17 cellular contexts compared by ENCODE assay signal in the genomic region with DNA sequence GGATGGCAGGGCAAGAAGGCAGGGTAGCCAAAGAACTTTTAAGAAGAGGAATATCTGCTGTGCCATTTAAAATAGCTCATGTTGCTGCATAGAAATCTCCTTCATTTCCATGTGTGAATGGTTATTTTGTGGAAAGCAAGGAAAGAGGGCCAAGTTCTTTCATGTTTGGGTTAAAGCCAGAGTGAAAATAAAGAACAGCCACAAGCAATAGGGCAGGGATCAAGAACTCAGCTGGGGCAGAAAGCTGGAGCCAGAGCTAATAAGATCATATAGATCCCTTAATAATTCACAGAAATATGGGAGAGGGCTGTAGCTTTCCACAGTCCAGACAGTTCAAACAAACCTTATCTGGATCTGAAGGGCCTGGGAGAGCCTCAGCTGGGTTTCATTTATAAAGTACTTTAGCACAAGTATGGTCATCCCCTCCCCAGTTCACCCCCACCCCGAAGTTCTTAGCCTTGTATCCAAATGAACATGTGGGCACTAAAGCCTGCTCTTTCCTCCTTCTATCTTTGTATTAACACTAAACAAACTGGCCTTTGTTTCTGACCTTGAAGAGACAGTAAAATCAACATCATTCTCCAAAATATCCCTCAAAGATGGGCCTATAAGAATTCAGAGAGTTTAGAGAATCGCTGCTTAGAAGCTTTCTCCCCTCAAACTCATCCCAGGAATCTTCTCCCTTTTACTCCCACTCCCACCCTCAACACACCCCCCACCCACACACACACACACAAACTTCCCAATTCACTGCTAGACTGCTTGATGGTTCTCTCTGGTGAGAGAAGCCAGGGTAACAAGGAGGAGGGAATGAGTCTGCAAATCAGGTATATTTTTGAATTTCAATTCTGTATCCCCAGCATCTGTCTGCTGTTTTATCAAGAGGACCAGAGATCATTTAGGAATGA. TPM values are rescaled to one million over a fixed set of nuclear protein-coding genes. Genes with fewer than 3 reads are reported as not detected.
A peak's percentile ranks its signal among the peaks of the same experiment; 100 is the strongest.
DNase-seq lines count a peak whose midpoint lies in the region; ATAC-seq and TF ChIP-seq lines count a peak whose summit lies in the region.
"Had no signal": no experiment of that assay in that cellular context is flagged by ENCODE, and none has a peak within 500 bp of the region (broad histone marks: within the 10 kb centered on the region; RNA-seq: fewer than 3 reads in every experiment).

No MANE protein-coding gene starts in this region.

- ATAC-seq in GM18505 (IDR thresholded peaks at IDR 0.05; ENCODE audit: unreplicated experiment): no peak
- ATAC-seq: activated CD8-positive, alpha-beta T cell treated with anti-CD3 and anti-CD28 coated beads, Interleukin-2, amount 10 ng/mL, durations not matched to agents 7 days and 5 days; activated T-cell treated with anti-CD3 and anti-CD28 coated beads, Interleukin-2, amount 50 U/mL, for 4 hours; right lobe of liver; stimulated activated memory B cell treated with anti-CD40 and anti-IgM and Interleukin-4, amounts not matched to agents 10 μg/mL and 1 μg/mL and 100 μg/mL, for 72 hours had no signal

- peaks cover 17% of the 10 kb centered on the region for H3K36me3 Mint-ChIP-seq in HFFc6 (ENCODE audit: low read depth)
- H3K36me3 Mint-ChIP-seq in type B pancreatic cell: no peaks in the 10 kb centered on the region
- H3K36me3 Mint-ChIP-seq: activated naive CD4-positive, alpha-beta T cell treated with anti-CD3 and anti-CD28 coated beads, Interleukin-2, amount 10 ng/mL, durations not matched to agents 7 days and 5 days; stimulated activated memory B cell treated with anti-CD40 and anti-IgM and Interleukin-4, amounts not matched to agents 10 μg/mL and 1 μg/mL and 100 μg/mL, for 72 hours had no signal

- H3K9me3 Mint-ChIP-seq in HFFc6: peaks cover 11% of the 10 kb centered on the region
- H3K9me3 Mint-ChIP-seq in type B pancreatic cell: peaks cover 12% of the 10 kb centered on the region
- H3K9me3 Mint-ChIP-seq: activated naive CD4-positive, alpha-beta T cell treated with anti-CD3 and anti-CD28 coated beads, Interleukin-2, amount 10 ng/mL, durations not matched to agents 7 days and 5 days had no signal

- H3K4me3 Mint-ChIP-seq in HFFc6: no peak overlapping the region; the same call in 1 of the 2 replicates
- peak overlapping the region; percentile 71 for H3K4me3 Mint-ChIP-seq in type B pancreatic cell
- H3K4me3 Mint-ChIP-seq: activated CD8-positive, alpha-beta T cell treated with anti-CD3 and anti-CD28 coated beads, Interleukin-2, amount 10 ng/mL, durations not matched to agents 7 days and 5 days; activated naive CD4-positive, alpha-beta T cell treated with anti-CD3 and anti-CD28 coated beads, Interleukin-2, amount 10 ng/mL, durations not matched to agents 7 days and 5 days; activated T-cell treated with anti-CD3 and anti-CD28 coated beads, Interleukin-2, amount 50 U/mL, for 4 hours; stimulated activated memory B cell treated with anti-CD40 and anti-IgM and Interleukin-4, amounts not matched to agents 10 μg/mL and 1 μg/mL and 100 μg/mL, for 72 hours had no signal

- no peaks in the 10 kb centered on the region for H3K27me3 ChIP-seq in layer of hippocampus (ENCODE audit: control insufficient read depth, insufficient read depth, low read length)
- H3K27me3 ChIP-seq: right lobe of liver had no signal

- H3K27ac Mint-ChIP-seq in HFFc6: peak overlapping the region; percentile 5; the same call in 1 of the 2 replicates
- no peak overlapping the region for H3K27ac Mint-ChIP-seq in type B pancreatic cell
- H3K27ac Mint-ChIP-seq: activated CD8-positive, alpha-beta T cell treated with anti-CD3 and anti-CD28 coated beads, Interleukin-2, amount 10 ng/mL, durations not matched to agents 7 days and 5 days; activated naive CD4-positive, alpha-beta T cell treated with anti-CD3 and anti-CD28 coated beads, Interleukin-2, amount 10 ng/mL, durations not matched to agents 7 days and 5 days; stimulated activated memory B cell treated with anti-CD40 and anti-IgM and Interleukin-4, amounts not matched to agents 10 μg/mL and 1 μg/mL and 100 μg/mL, for 72 hours had no signal

- TF ChIP-seq CTCF in HFFc6 (IDR thresholded peaks at IDR 0.05) (no peak), type B pancreatic cell (conservative IDR thresholded peaks at IDR 0.05) (no peak)

- H3K27ac ChIP-seq in cingulate gyrus (ENCODE audit: low read depth, low read length): peak overlapping the region; percentile 76
- H3K27ac ChIP-seq in layer of hippocampus (ENCODE audit: low read depth, low read length): peak overlapping the region; percentile 71
- H3K27ac ChIP-seq: left ventricle myocardium inferior, right lobe of liver, transverse colon had no signal

- no peak for TF ChIP-seq POLR2A in GM18505 (IDR thresholded peaks at IDR 0.05; ENCODE audit: borderline replicate concordance, extremely low read depth, insufficient read depth, insufficient read length)

- H3K27me3 Mint-ChIP-seq in HFFc6 (ENCODE audit: insufficient read depth) (no peaks in the 10 kb centered on the region), type B pancreatic cell (peaks cover 12% of the 10 kb centered on the region)

- H3K4me1 Mint-ChIP-seq in HFFc6 (ENCODE audit: low read depth) (peaks cover 50% of the 10 kb centered on the region), type B pancreatic cell (ENCODE audit: unreplicated experiment) (peaks cover 45% of the 10 kb centered on the region)
- H3K4me1 Mint-ChIP-seq: activated naive CD4-positive, alpha-beta T cell treated with anti-CD3 and anti-CD28 coated beads, Interleukin-2, amount 10 ng/mL, durations not matched to agents 7 days and 5 days; stimulated activated memory B cell treated with anti-CD40 and anti-IgM and Interleukin-4, amounts not matched to agents 10 μg/mL and 1 μg/mL and 100 μg/mL, for 72 hours had no signal

- DNase-seq in HFFc6 (no peak), type B pancreatic cell (ENCODE audit: extremely low spot score, unreplicated experiment) (no peak), cerebellum (ENCODE audit: low spot score) (no peak), NCI-H1092 (lab: John Stamatoyannopoulos, UW) (no peak)
- DNase-seq: activated CD8-positive, alpha-beta T cell treated with anti-CD3 and anti-CD28 coated beads, Interleukin-2, amount 10 ng/mL, durations not matched to agents 7 days and 5 days; activated naive CD4-positive, alpha-beta T cell treated with anti-CD3 and anti-CD28 coated beads, Interleukin-2, amount 10 ng/mL, durations not matched to agents 7 days and 5 days; activated T-cell treated with anti-CD3 and anti-CD28 coated beads, Interleukin-2, amount 50 U/mL, for 4 hours; dermis blood vessel endothelial cell; left ventricle myocardium inferior; NCI-H187 treated with DMSO at 0.1 percent for 48 hours; right lobe of liver; T-helper 9 cell; transverse colon had no signal

RNA-seq across cellular contexts. Expression of a gene that starts 41.7 kb away (rescaled TPM):
- total RNA-seq in HFFc6 (2021; fragmentation: NEBNext Ultra II Directional; extraction: Animal tissue kit (Norgen Biotek cat#: 25700)): 10 to 100 TPM in 4 of 6 experiments, 1 to 10 TPM in 2; 9.0 to 18.5 (median 16.2) TPM
- total RNA-seq in type B pancreatic cell (ENCODE audit: low replicate concordance): 8.4 and 9.4 TPM in 2 replicates
- total RNA-seq in cerebellum: 9.7 TPM
